8 cellular contexts compared by ENCODE assay signal in genomic region chr19:13155472-13156284, GRCh38. TPM values are rescaled to one million over a fixed set of nuclear protein-coding genes. Genes with fewer than 3 reads are reported as not detected.
DNase-seq lines count a peak whose midpoint lies in the region; ATAC-seq, FAIRE-seq and TF ChIP-seq lines count a peak whose summit lies in the region.

No MANE protein-coding gene starts in this region.

- H2BK120ac ChIP-seq in H1 (replicated peaks; ENCODE audit: low read depth, low read length) (peak overlapping the region; percentile 88), mesendoderm (ENCODE audit: low read depth, low read length) (peak overlapping the region; percentile 68)

- H2AFZ ChIP-seq in H1 (ENCODE audit: low read length): no peak overlapping the region

- peak; percentile 12 to 63 for TF ChIP-seq POLR2A in H1 (IDR thresholded peaks at IDR 0.05; ENCODE audit: control extremely low read depth in 1 of 2, low read depth in 2 of 2, low read length in 2 of 2)

- peaks cover 17 to 33% of the 10 kb centered on the region in 2 experiments for H3K79me2 ChIP-seq in H1 (ENCODE audit: control insufficient read depth in 1 of 2, insufficient read depth in 2 of 2, low read length in 2 of 2)
- peaks cover 23% of the 10 kb centered on the region for H3K79me2 ChIP-seq in mesendoderm (ENCODE audit: control insufficient read depth, insufficient read depth, low read length)

- H3K27ac ChIP-seq in H1 (ENCODE audit: low read depth, low read length): peak overlapping the region; percentile 85
- H3K27ac ChIP-seq in mesendoderm (ENCODE audit: low read depth, low read length): peak overlapping the region; percentile 94

- no peak overlapping the region for H3K14ac ChIP-seq in H1 (ENCODE audit: insufficient read length)

- H3K56ac ChIP-seq in H1 (replicated peaks; ENCODE audit: insufficient read length, low read depth, low read length) (peak overlapping the region; percentile 93), mesendoderm (ENCODE audit: low read length) (peak overlapping the region; percentile 99)

- FAIRE-seq in H1 (lab: Jason Lieb, UNC): no peak

- peak overlapping the region; percentile 52 to 97 (median 86) for H3K9ac ChIP-seq in H1 (replicated peaks in 1 of 4; ENCODE audit: extremely low read depth in 1 of 4, low read depth in 3 of 4, low read length in 3 of 4)
- H3K9ac ChIP-seq in mesendoderm (ENCODE audit: low read length): peak overlapping the region; percentile 99

- H4K91ac ChIP-seq in H1 (replicated peaks; ENCODE audit: insufficient read length, low read length): peak overlapping the region; percentile 86

- DNase-seq in AG04449 (ENCODE audit: low read depth, low spot score): no peak
- peak; percentile 56 to 86 for DNase-seq in NCI-H526 (lab: John Stamatoyannopoulos, UW)
- peak; percentile 89 for DNase-seq in activated CD8-positive, alpha-beta memory T cell treated with anti-CD3 and anti-CD28 coated beads for 24 hours
- DNase-seq in H1 (ENCODE audit: low read depth in 1 of 2, low spot score in 2 of 2): peak in 1 of 2 experiments; percentile 89
- DNase-seq in mesendoderm: peak; percentile 95
- DNase-seq in stimulated activated naive CD4-positive, alpha-beta T cell treated with Interleukin-2 at 50 U/mL for 16 hours (lab: John Stamatoyannopoulos, UW): peak; percentile 62

- TF ChIP-seq RAD21 in H1 (IDR thresholded peaks at IDR 0.05 in 1 of 2, conservative IDR thresholded peaks at IDR 0.05 in 1 of 2; ENCODE audit: low read depth in 2 of 2, low read length in 2 of 2): no peak; a peak in 1 of 4 replicates

- H3K4me2 ChIP-seq in H1 (ENCODE audit: insufficient read depth in 1 of 2, low read depth in 2 of 2, low read length in 2 of 2): peak overlapping the region; percentile 77 to 82
- H3K4me2 ChIP-seq in mesendoderm (ENCODE audit: low read length): peak overlapping the region; percentile 59

- H3K23me2 ChIP-seq in H1 (ENCODE audit: low read depth, low read length): peaks cover 21% of the 10 kb centered on the region

- H4K5ac ChIP-seq in H1 (ENCODE audit: insufficient read length, low read depth, low read length) (peak overlapping the region; percentile 89), mesendoderm (ENCODE audit: low read length) (peak overlapping the region; percentile 88)

- peak overlapping the region; percentile 99 for H2AK5ac ChIP-seq in H1 (ENCODE audit: low read depth, low read length)
- peak overlapping the region; percentile 3 for H2AK5ac ChIP-seq in mesendoderm (ENCODE audit: low read length)

- H2BK20ac ChIP-seq in H1 (ENCODE audit: low read length): peak overlapping the region; percentile 43; the same call in 1 of the 2 replicates

- peak overlapping the region; percentile 84 for H3K18ac ChIP-seq in H1 (ENCODE audit: extremely low read depth, low read length)
- peak overlapping the region; percentile 100 for H3K18ac ChIP-seq in mesendoderm (ENCODE audit: low read length)

- H2BK15ac ChIP-seq in H1 (ENCODE audit: low read length) (no peak overlapping the region), mesendoderm (replicated peaks; ENCODE audit: low read depth) (no peak overlapping the region)

- TF ChIP-seq CTCF in AG04449 (IDR thresholded peaks at IDR 0.05; ENCODE audit: insufficient read depth, low read length, missing control alignments) (no peak), H1 (IDR thresholded peaks at IDR 0.05; ENCODE audit: control extremely low read depth in 1 of 3, insufficient read depth in 1 of 3, low read depth in 1 of 3, low read length in 3 of 3) (no peak)

- POLR2A ChIA-PET in AG04449 (lab: Yijun Ruan, JAX): interaction anchor here (0.6 to 2.4 kb wide), 10 partner anchors 9 to 364 kb away, joined by 3 to 13 read pairs (median 4); partner anchors contain the start of genes JUNB, NACC1 and TRMT1
- POLR2A ChIA-PET in H1 (lab: Charles Lee; ENCODE audit: partially characterized antibody): interaction anchor here (0.7 to 9.6 kb wide), 23 partner anchors 10 to 432 kb away, joined by 3 to 530 read pairs (median 5); partner anchors contain the start of genes NACC1, TNPO2 and TRMT1

- H3K4me1 ChIP-seq in H1 (replicated peaks in 1 of 4; ENCODE audit: control insufficient read depth in 3 of 4, insufficient read depth in 4 of 4, low read length in 3 of 4) (peaks cover 0 to 8% (median 6%) of the 10 kb centered on the region in 4 experiments; a peak in 6 of 7 replicates), mesendoderm (ENCODE audit: control insufficient read depth, low read depth, low read length) (peaks cover 2% of the 10 kb centered on the region)

- peak; percentile 20 for ATAC-seq in GM19397 (IDR thresholded peaks at IDR 0.05; ENCODE audit: unreplicated experiment)
- no peak for ATAC-seq in GM21825 (IDR thresholded peaks at IDR 0.05; ENCODE audit: unreplicated experiment)

- H4K20me1 ChIP-seq in H1 (replicated peaks in 1 of 2; ENCODE audit: control insufficient read depth in 1 of 2, insufficient read depth in 2 of 2, low read length in 2 of 2): peaks cover 7 to 11% of the 10 kb centered on the region in 2 experiments

- H4K8ac ChIP-seq in H1 (ENCODE audit: extremely low read depth, insufficient read depth, low read length) (peak overlapping the region; percentile 86), mesendoderm (ENCODE audit: low read depth, low read length) (peak overlapping the region; percentile 88)

- peak overlapping the region; percentile 95; the same call in 1 of the 2 replicates for H2BK12ac ChIP-seq in H1 (ENCODE audit: low read depth, low read length)

- CTCF ChIA-PET in AG04449 (lab: Yijun Ruan, JAX): interaction anchor here (1.1 to 2.5 kb wide), 5 partner anchors 8 to 190 kb away, joined by 3 to 17 read pairs (median 4); no protein-coding TSS in a partner anchor
- CTCF ChIA-PET in H1 (lab: Charles Lee; ENCODE audit: partially characterized antibody): interaction anchor here (1.0 to 1.3 kb wide), 3 partner anchors 8 to 40 kb away, joined by 3 to 4 read pairs (median 4); no protein-coding TSS in a partner anchor

- H3K79me1 ChIP-seq in H1 (ENCODE audit: low read depth, low read length) (no peaks in the 10 kb centered on the region), mesendoderm (ENCODE audit: low read length) (no peaks in the 10 kb centered on the region)

- H3K23ac ChIP-seq in H1 (ENCODE audit: insufficient read length): no peak overlapping the region
- peak overlapping the region; percentile 33 for H3K23ac ChIP-seq in mesendoderm (ENCODE audit: low read length)

- peak overlapping the region; percentile 96 for H3K4me3 ChIP-seq in AG04449 (ENCODE audit: low read depth, low read length)
- H3K4me3 ChIP-seq in H1 (ENCODE audit: extremely low read depth in 1 of 4, insufficient read depth in 2 of 4, low read depth in 3 of 4, low read length in 4 of 4): peak overlapping the region; percentile 90 to 99 (median 92)
- H3K4me3 ChIP-seq in mesendoderm (ENCODE audit: low read length): peak overlapping the region; percentile 17

- H3K27me3 ChIP-seq in H1 (replicated peaks in 1 of 4; ENCODE audit: control insufficient read depth in 3 of 4, extremely low read depth in 1 of 4, insufficient read depth in 3 of 4, low read length in 3 of 4) (no peaks in the 10 kb centered on the region; a peak in 1 of 7 replicates), mesendoderm (ENCODE audit: insufficient read depth, low read length, poor library complexity) (no peaks in the 10 kb centered on the region)

- TF ChIP-seq EP300 in H1 (IDR thresholded peaks at IDR 0.05; ENCODE audit: borderline replicate concordance in 1 of 2, low read depth in 2 of 2, low read length in 2 of 2): 0 out of 3 replicates have a peak, but pooled peaks of 1 of the 2 experiments have one; percentile 18

- 2% methylated on average over 52 of the region's 55 CpGs; no CpG with 5 or more reads in 1 of the 2 experiments for WGBS in H1 (ENCODE audit: extremely low coverage in 1 of 2, insufficient coverage in 1 of 2, insufficient read length in 1 of 2, insufficient replicate concordance in 2 of 2, low coverage in 1 of 2, low lambda C conversion rate in 2 of 2, missing lambda C conversion rate in 1 of 2), 2 experiments
- no CpG with 5 or more reads among the region's 55 CpGs for WGBS in mesendoderm (ENCODE audit: extremely low coverage, insufficient coverage, low lambda C conversion rate)

- peak overlapping the region; percentile 93; the same call in 1 of the 2 replicates for H2BK5ac ChIP-seq in H1 (ENCODE audit: low read depth, low read length)
- H2BK5ac ChIP-seq in mesendoderm (ENCODE audit: low read length): peak overlapping the region; percentile 81

- H3K36me3 ChIP-seq in H1 (ENCODE audit: control insufficient read depth in 2 of 4, insufficient read depth in 4 of 4, low read length in 3 of 4) (peaks cover 0 to 7% (median 2%) of the 10 kb centered on the region in 4 experiments; a peak in 2 of 8 replicates), mesendoderm (ENCODE audit: control insufficient read depth, insufficient read depth, low read length) (no peaks in the 10 kb centered on the region)

- H3K9me3 ChIP-seq in H1 (ENCODE audit: insufficient read depth in 2 of 2, low read depth in 1 of 2, low read length in 1 of 2): no peaks in the 10 kb centered on the region

- H3K4ac ChIP-seq in H1 (replicated peaks; ENCODE audit: insufficient read length, low read depth, low read length) (peak overlapping the region; percentile 88), mesendoderm (ENCODE audit: low read depth, low read length) (peak overlapping the region; percentile 84)

RNA-seq across cellular contexts. Expression of gene IER2, which starts 5.5 kb away (rescaled TPM):
- 137 and 138 TPM in 2 replicates for total RNA-seq in H1 (2021; fragmentation: NEBNext Ultra II Directional; extraction: Animal tissue kit (Norgen Biotek cat#: 25700))
- 84.5 and 151 TPM in 2 replicates for polyA plus RNA-seq in H1 (2011; rRNA removed)
- 66.0 TPM for polyA plus RNA-seq in H1 (2011; cell fraction: cytosol; rRNA removed)
- polyA plus RNA-seq in H1 (2011; cell fraction: nucleus; rRNA removed): 110 TPM
- polyA plus RNA-seq in H1 (2012, experiment 1 of 2): 106 to 120 TPM (median 111 TPM) in 4 replicates
- polyA plus RNA-seq in H1 (2012, experiment 2 of 2): 92.0 TPM
- polyA plus RNA-seq in H1 (2013, experiment 1 of 2): 105 TPM
- 105 TPM for polyA plus RNA-seq in H1 (2013, experiment 2 of 2)
- 6.0 and 9.9 TPM in 2 replicates for polyA minus RNA-seq in H1 (2011; rRNA and poly(A)+ RNA removed)
- polyA minus RNA-seq in H1 (2011; cell fraction: cytosol; rRNA and poly(A)+ RNA removed): 33.4 TPM
- 81.9 TPM for polyA minus RNA-seq in H1 (2011; cell fraction: nucleus; rRNA and poly(A)+ RNA removed)
- 75.2 TPM for polyA plus RNA-seq in mesendoderm (2013, experiment 1 of 2)
- 77.2 TPM for polyA plus RNA-seq in mesendoderm (2013, experiment 2 of 2)

RNA-seq across cellular contexts. Expression of gene STX10, which starts 5.5 kb away (rescaled TPM):
- 50.8 and 53.0 TPM in 2 replicates for total RNA-seq in H1 (2021; fragmentation: NEBNext Ultra II Directional; extraction: Animal tissue kit (Norgen Biotek cat#: 25700))
- 80.1 and 86.8 TPM in 2 replicates for polyA plus RNA-seq in H1 (2011; rRNA removed)
- 88.9 TPM for polyA plus RNA-seq in H1 (2011; cell fraction: cytosol; rRNA removed)
- 146 TPM for polyA plus RNA-seq in H1 (2011; cell fraction: nucleus; rRNA removed)
- polyA plus RNA-seq in H1 (2012, experiment 1 of 2): 58.8 to 94.1 TPM (median 80.2 TPM) in 4 replicates
- 81.1 TPM for polyA plus RNA-seq in H1 (2012, experiment 2 of 2)
- 48.9 TPM for polyA plus RNA-seq in H1 (2013, experiment 1 of 2)
- 49.5 TPM for polyA plus RNA-seq in H1 (2013, experiment 2 of 2)
- polyA minus RNA-seq in H1 (2011; rRNA and poly(A)+ RNA removed): 44.8 and 47.0 TPM in 2 replicates
- 40.2 TPM for polyA minus RNA-seq in H1 (2011; cell fraction: cytosol; rRNA and poly(A)+ RNA removed)
- polyA minus RNA-seq in H1 (2011; cell fraction: nucleus; rRNA and poly(A)+ RNA removed): 36.6 TPM
- polyA plus RNA-seq in mesendoderm (2013, experiment 1 of 2): 30.2 TPM
- 29.9 TPM for polyA plus RNA-seq in mesendoderm (2013, experiment 2 of 2)

RNA-seq across cellular contexts. Expression of gene NACC1, which starts 37.6 kb away (rescaled TPM):
- total RNA-seq in H1 (2021; fragmentation: NEBNext Ultra II Directional; extraction: Animal tissue kit (Norgen Biotek cat#: 25700)): 226 and 234 TPM in 2 replicates
- polyA plus RNA-seq in H1 (2011; rRNA removed): 301 and 541 TPM in 2 replicates
- polyA plus RNA-seq in H1 (2011; cell fraction: cytosol; rRNA removed): 204 TPM
- 367 TPM for polyA plus RNA-seq in H1 (2011; cell fraction: nucleus; rRNA removed)
- polyA plus RNA-seq in H1 (2012, experiment 1 of 2): 72.2 to 138 TPM (median 120 TPM) in 4 replicates
- 144 TPM for polyA plus RNA-seq in H1 (2012, experiment 2 of 2)
- 169 TPM for polyA plus RNA-seq in H1 (2013, experiment 1 of 2)
- 186 TPM for polyA plus RNA-seq in H1 (2013, experiment 2 of 2)
- 150 and 197 TPM in 2 replicates for polyA minus RNA-seq in H1 (2011; rRNA and poly(A)+ RNA removed)
- polyA minus RNA-seq in H1 (2011; cell fraction: cytosol; rRNA and poly(A)+ RNA removed): 187 TPM
- polyA minus RNA-seq in H1 (2011; cell fraction: nucleus; rRNA and poly(A)+ RNA removed): 126 TPM
- 210 TPM for polyA plus RNA-seq in mesendoderm (2013, experiment 1 of 2)
- 205 TPM for polyA plus RNA-seq in mesendoderm (2013, experiment 2 of 2)

RNA-seq across cellular contexts. Expression of gene TRMT1, which starts 39.1 kb away (rescaled TPM):
- total RNA-seq in H1 (2021; fragmentation: NEBNext Ultra II Directional; extraction: Animal tissue kit (Norgen Biotek cat#: 25700)): 96.6 and 99.3 TPM in 2 replicates
- 77.4 and 118 TPM in 2 replicates for polyA plus RNA-seq in H1 (2011; rRNA removed)
- 94.9 TPM for polyA plus RNA-seq in H1 (2011; cell fraction: cytosol; rRNA removed)
- 298 TPM for polyA plus RNA-seq in H1 (2011; cell fraction: nucleus; rRNA removed)
- polyA plus RNA-seq in H1 (2012, experiment 1 of 2): 66.0 to 95.2 TPM (median 84.7 TPM) in 4 replicates
- polyA plus RNA-seq in H1 (2012, experiment 2 of 2): 75.5 TPM
- polyA plus RNA-seq in H1 (2013, experiment 1 of 2): 69.1 TPM
- polyA plus RNA-seq in H1 (2013, experiment 2 of 2): 65.4 TPM
- 38.6 and 46.1 TPM in 2 replicates for polyA minus RNA-seq in H1 (2011; rRNA and poly(A)+ RNA removed)
- 52.8 TPM for polyA minus RNA-seq in H1 (2011; cell fraction: cytosol; rRNA and poly(A)+ RNA removed)
- 64.4 TPM for polyA minus RNA-seq in H1 (2011; cell fraction: nucleus; rRNA and poly(A)+ RNA removed)
- 67.9 TPM for polyA plus RNA-seq in mesendoderm (2013, experiment 1 of 2)
- 70.6 TPM for polyA plus RNA-seq in mesendoderm (2013, experiment 2 of 2)

RNA-seq across cellular contexts. Expression of gene LYL1, which starts 53.0 kb away (rescaled TPM):
- 0.58 and 0.65 TPM in 2 replicates for total RNA-seq in H1 (2021; fragmentation: NEBNext Ultra II Directional; extraction: Animal tissue kit (Norgen Biotek cat#: 25700))
- polyA plus RNA-seq in H1 (2011; rRNA removed): 0.76 and 1.0 TPM in 2 replicates
- 0.62 TPM for polyA plus RNA-seq in H1 (2011; cell fraction: cytosol; rRNA removed)
- polyA plus RNA-seq in H1 (2011; cell fraction: nucleus; rRNA removed): 0.78 TPM
- 0.23 to 0.67 TPM (median 0.39 TPM) in 4 replicates for polyA plus RNA-seq in H1 (2012, experiment 1 of 2)
- 0.26 TPM for polyA plus RNA-seq in H1 (2012, experiment 2 of 2)
- polyA plus RNA-seq in H1 (2013, experiment 1 of 2): 0.65 TPM
- polyA plus RNA-seq in H1 (2013, experiment 2 of 2): 0.52 TPM
- polyA minus RNA-seq in H1 (2011; rRNA and poly(A)+ RNA removed): 0.10 TPM in 1 of 2 replicates, not detected in the other
- 1.2 TPM for polyA minus RNA-seq in H1 (2011; cell fraction: cytosol; rRNA and poly(A)+ RNA removed)
- polyA minus RNA-seq in H1 (2011; cell fraction: nucleus; rRNA and poly(A)+ RNA removed): 0.40 TPM
- 0.48 TPM for polyA plus RNA-seq in mesendoderm (2013, experiment 1 of 2)
- 0.62 TPM for polyA plus RNA-seq in mesendoderm (2013, experiment 2 of 2)

Comparison
In these comparisons a context has a peak if more than half of its experiments do, and no peak if none do; other contexts are left out.
1. H3K4me3 ChIP-seq: peak in every context shown above with its lines; median percentile 96 in AG04449; 92 in H1; 17 in mesendoderm.